Comparison of ENCODE assay signal across 2 cellular contexts in genomic region chr6:28333047-28333446, GRCh38.
TF ChIP-seq lines count a peak whose summit lies in the region.

No MANE protein-coding gene starts in this region.

TF ChIP-seq in A549, 52 proteins besides CTCF, POLR2A, EP300 and RAD21:
- TF ChIP-seq MAFK (IDR thresholded peaks at IDR 0.05; ENCODE audit: partially characterized antibody): peak; percentile 26
- TF ChIP-seq KDM1A (IDR thresholded peaks at IDR 0.05; ENCODE audit: low read depth): no peak

TF ChIP-seq in IMR-90, 13 proteins besides CTCF, POLR2A, EP300 and RAD21:
- peak; percentile 42; the same call in 1 of the 2 replicates for TF ChIP-seq MAFK (IDR thresholded peaks at IDR 0.05; ENCODE audit: low read depth, low read length)
- TF ChIP-seq RFX5 (IDR thresholded peaks at IDR 0.05; ENCODE audit: low read depth, low read length): no peak
TF ChIP-seq in IMR-90: peak in this region for 1.
